Comparison of ENCODE assay signal across 16 cellular contexts in genomic region chr9:110440161-110440560, GRCh38.
DNase-seq lines count a peak whose midpoint lies in the region; ATAC-seq, FAIRE-seq and TF ChIP-seq lines count a peak whose summit lies in the region.
"Had no signal": no experiment of that assay in that cellular context is flagged by ENCODE, and none has a peak within 500 bp of the region (broad histone marks: within the 10 kb centered on the region; RNA-seq: fewer than 3 reads in every experiment).

No MANE protein-coding gene starts in this region.

- no peak overlapping the region for H3K27ac ChIP-seq in brain microvascular endothelial cell
- H3K27ac ChIP-seq: hepatocyte had no signal

- peak; percentile 87 for FAIRE-seq in H54 (lab: Jason Lieb, UNC)
- FAIRE-seq: H1 had no signal

- POLR2A ChIA-PET in AG04449 (lab: Yijun Ruan, JAX): interaction anchor here (1.3 kb wide), 1 partner anchor 184 kb away, joined by 5 read pairs; the partner anchor contains the start of gene TXN

- no peak for TF ChIP-seq POLR2A in H54 (IDR thresholded peaks at IDR 0.05; ENCODE audit: low read depth, low read length)

- H3K4me3 ChIP-seq in AG04449 (ENCODE audit: low read depth, low read length): no peak overlapping the region
- H3K4me3 ChIP-seq in brain microvascular endothelial cell (ENCODE audit: low read depth, low read length): no peak overlapping the region
- no peak overlapping the region for H3K4me3 ChIP-seq in foreskin fibroblast (ENCODE audit: low read depth in 1 of 2, low read length in 2 of 2)
- H3K4me3 ChIP-seq: hepatocyte had no signal

- H3K27me3 ChIP-seq in brain microvascular endothelial cell (replicated peaks): no peaks in the 10 kb centered on the region
- H3K27me3 ChIP-seq: hepatocyte had no signal

- DNase-seq in AG04449 (ENCODE audit: low read depth, low spot score) (peak; percentile 75), H54 (ENCODE audit: insufficient read length, low spot score) (no peak), brain microvascular endothelial cell (peak; percentile 78), foreskin fibroblast (peak; percentile 89 to 92), COR-L47 (lab: John Stamatoyannopoulos, UW) (no peak), NCI-H526 (lab: John Stamatoyannopoulos, UW) (no peak)
- DNase-seq: ACHN; activated CD4-positive, CD25-positive, alpha-beta regulatory T cell treated with anti-CD3 and anti-CD28 coated beads, Interleukin-2, amount 50 U/mL, for 72 hours; activated T-cell treated with anti-CD3 and anti-CD28 coated beads, Interleukin-2, amount 50 U/mL, for 24 hours; amniotic stem cell; DMS79 treated with DMSO at 0.1 percent for 48 hours; NCI-H2107 had no signal

- TF ChIP-seq CTCF in AG04449 (IDR thresholded peaks at IDR 0.05; ENCODE audit: insufficient read depth, low read length, missing control alignments) (no peak), brain microvascular endothelial cell (IDR thresholded peaks at IDR 0.05; ENCODE audit: low read depth, low read length, missing control alignments) (no peak), foreskin fibroblast (IDR thresholded peaks at IDR 0.05; ENCODE audit: low read depth, low read length) (no peak)

- no peaks in the 10 kb centered on the region for H3K36me3 ChIP-seq in brain microvascular endothelial cell (replicated peaks)

- CTCF ChIA-PET in AG04449 (lab: Yijun Ruan, JAX): interaction anchor here (0.9 to 1.8 kb wide), 3 partner anchors 11 to 183 kb away, joined by 3 to 16 read pairs (median 9); no protein-coding TSS in a partner anchor

- in situ Hi-C loops in brain microvascular endothelial cell (cut with HindIII; ENCODE audit: low pct_ligation_motif_present, low sequenced_read_pairs): no loop called here

- ATAC-seq in GM19035 (IDR thresholded peaks at IDR 0.05; ENCODE audit: unreplicated experiment) (no peak), HG02885 (IDR thresholded peaks at IDR 0.05; ENCODE audit: poor library complexity, unreplicated experiment) (no peak)

Comparison
In these comparisons a context has a peak if more than half of its experiments do, and no peak if none do; other contexts are left out.
1. DNase-seq: peak in AG04449 (single experiment), brain microvascular endothelial cell (single experiment) and foreskin fibroblast (2 of 2); none in H54 (single experiment), COR-L47 (single experiment) and NCI-H526 (0 of 2).